In genomic region chr2:120675460-120676130, GRCh38 we compare ENCODE assay signal across 8 cellular contexts.
DNase-seq lines count a peak whose midpoint lies in the region; ATAC-seq and TF ChIP-seq lines count a peak whose summit lies in the region.

No MANE protein-coding gene starts in this region.

- no peak overlapping the region for H3K4me3 ChIP-seq in fibroblast of the aortic adventitia (ENCODE audit: low read depth, low read length)

- ATAC-seq in omental fat pad (ENCODE audit: low FRiP score): no peak
- no peak for ATAC-seq in GM21619 (IDR thresholded peaks at IDR 0.05; ENCODE audit: unreplicated experiment)

- TF ChIP-seq CTCF in fibroblast of the aortic adventitia (IDR thresholded peaks at IDR 0.05; ENCODE audit: insufficient read depth, low read length) (peak; percentile 82), omental fat pad (IDR thresholded peaks at IDR 0.05) (peak in 1 of 3 donors; percentile 10)

- peak; percentile 53 for DNase-seq in SIG-M5 treated with dmso at 0.1 percent for 504 hours (lab: John Stamatoyannopoulos, UW; ENCODE audit: unreplicated experiment)
- no peak for DNase-seq in SIG-M5 (lab: John Stamatoyannopoulos, UW)
- DNase-seq in NCI-H226: peak; percentile 27
- DNase-seq in activated CD8-positive, alpha-beta memory T cell treated with anti-CD3 and anti-CD28 coated beads, Interleukin-2, amount 50 U/mL, for 48 hours: peak; percentile 73
- DNase-seq in fibroblast of the aortic adventitia (ENCODE audit: low read depth): peak; percentile 66
- peak; percentile 53 for DNase-seq in omental fat pad (ENCODE audit: low spot score)
- no peak for DNase-seq in NCI-H446 treated with DMSO at 0.1 percent for 48 hours (lab: John Stamatoyannopoulos, UW)

Comparison
In these comparisons a context has a peak if more than half of its experiments do, and no peak if none do; other contexts are left out.
1. DNase-seq: peak in SIG-M5 treated with dmso at 0.1 percent for 504 hours (single experiment), NCI-H226 (single experiment), activated CD8-positive, alpha-beta memory T cell treated with anti-CD3 and anti-CD28 coated beads, Interleukin-2, amount 50 U/mL, for 48 hours (single experiment), fibroblast of the aortic adventitia (single experiment) and omental fat pad (single experiment); none in SIG-M5 (single experiment) and NCI-H446 treated with DMSO at 0.1 percent for 48 hours (single experiment).